Comparison of ENCODE assay signal across 21 cellular contexts in the genomic region with DNA sequence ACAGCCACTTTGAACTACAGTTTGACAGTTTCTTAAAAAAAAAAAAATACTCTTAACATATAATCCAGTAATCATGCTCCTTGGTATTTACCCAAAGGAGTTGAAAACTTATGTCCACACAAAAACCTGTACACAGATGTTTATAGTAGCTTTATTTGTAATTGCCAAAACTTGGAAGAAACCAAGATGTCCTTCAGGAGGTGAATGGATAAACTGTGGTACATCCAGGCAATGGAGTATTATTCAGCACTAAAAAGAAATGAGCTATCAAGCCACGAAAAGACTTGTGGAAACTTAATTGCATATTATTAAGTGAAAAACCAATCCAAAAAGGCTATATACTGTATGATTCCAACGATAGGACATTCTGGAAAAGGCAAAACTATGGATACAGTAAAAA. TPM values are rescaled to one million over a fixed set of nuclear protein-coding genes. Genes with fewer than 3 reads are reported as not detected.
DNase-seq lines count a peak whose midpoint lies in the region; ATAC-seq, FAIRE-seq and TF ChIP-seq lines count a peak whose summit lies in the region.
"Had no signal": no experiment of that assay in that cellular context is flagged by ENCODE, and none has a peak within 500 bp of the region (broad histone marks: within the 10 kb centered on the region; RNA-seq: fewer than 3 reads in every experiment).

No MANE protein-coding gene starts in this region.

- peaks cover 0 to 7% of the 10 kb centered on the region in 2 experiments; a peak in 1 of 4 replicates for H3K36me3 ChIP-seq in GM12878 (ENCODE audit: control insufficient read depth in 2 of 2, insufficient read depth in 2 of 2, low read length in 1 of 2)

- H3K36me3 Mint-ChIP-seq in activated naive CD8-positive, alpha-beta T cell treated with anti-CD3 and anti-CD28 coated beads, Interleukin-2, amount 10 ng/mL, durations not matched to agents 7 days and 5 days, result peaks cover 62% of the 10 kb centered on the region
- peaks cover 16% of the 10 kb centered on the region for H3K36me3 Mint-ChIP-seq in activated naive CD8-positive, alpha-beta T cell treated with anti-CD3 and anti-CD28 coated beads, Interleukin-2, amount 50 U/mL, for 24 hours (ENCODE audit: low read depth)

- H3K4me1 ChIP-seq in GM12878 (ENCODE audit: control insufficient read depth, insufficient read depth, low read length) (peaks cover 54% of the 10 kb centered on the region), right cardiac atrium (ENCODE audit: control insufficient read depth, insufficient read depth, low read length) (no peaks in the 10 kb centered on the region)
- H3K4me1 ChIP-seq: A549 had no signal

- CTCF ChIA-PET in GM12878 (lab: Yijun Ruan, JAX), result no interaction called here

- DNase-seq in activated naive CD8-positive, alpha-beta T cell treated with anti-CD3 and anti-CD28 coated beads, Interleukin-2, amount 10 ng/mL, durations not matched to agents 7 days and 5 days, result no peak
- DNase-seq in activated naive CD8-positive, alpha-beta T cell treated with anti-CD3 and anti-CD28 coated beads, Interleukin-2, amount 50 U/mL, for 24 hours, result no peak
- DNase-seq in GM18507 (ENCODE audit: extremely low spot score, insufficient read length, low read depth), result no peak
- no peak for DNase-seq in GM12878 (ENCODE audit: low read depth, low spot score)
- DNase-seq in NCI-H82 (lab: John Stamatoyannopoulos, UW), result no peak
- DNase-seq in right cardiac atrium, result no peak
- no peak for DNase-seq in midbrain (lab: John Stamatoyannopoulos, UW)
- no peak for DNase-seq in NCI-H1694 (lab: John Stamatoyannopoulos, UW)
- DNase-seq: DMS153, NCI-H1092, NCI-H1436, NCI-H1930, NCI-H69, SHP77 treated with DMSO at 0.1 percent for 48 hours had no signal

- RAD21 ChIA-PET in GM12878 (lab: Charles Lee; ENCODE audit: unreplicated experiment), result interaction anchor here (2.1 kb wide), 1 partner anchor 45 kb away, joined by 4 read pairs; a partner anchor contains a TSS

- TF ChIP-seq POLR2A in GM12878 (IDR thresholded peaks at IDR 0.05; ENCODE audit: low read depth, low read length), result no peak

- peak overlapping the region; percentile 15 for H3K27ac Mint-ChIP-seq in activated naive CD8-positive, alpha-beta T cell treated with anti-CD3 and anti-CD28 coated beads, Interleukin-2, amount 10 ng/mL, durations not matched to agents 7 days and 5 days
- no peak overlapping the region for H3K27ac Mint-ChIP-seq in activated naive CD8-positive, alpha-beta T cell treated with anti-CD3 and anti-CD28 coated beads, Interleukin-2, amount 50 U/mL, for 24 hours
- H3K27ac Mint-ChIP-seq: B cell had no signal

- H3K9ac ChIP-seq in GM12878 (ENCODE audit: control insufficient read depth, insufficient read depth, low read length), result no peak overlapping the region

- H3K9me3 Mint-ChIP-seq in activated naive CD8-positive, alpha-beta T cell treated with anti-CD3 and anti-CD28 coated beads, Interleukin-2, amount 10 ng/mL, durations not matched to agents 7 days and 5 days, result peaks cover 3% of the 10 kb centered on the region
- no peaks in the 10 kb centered on the region for H3K9me3 Mint-ChIP-seq in activated naive CD8-positive, alpha-beta T cell treated with anti-CD3 and anti-CD28 coated beads, Interleukin-2, amount 50 U/mL, for 24 hours

- POLR2A ChIA-PET in activated naive CD8-positive, alpha-beta T cell treated with anti-CD3 and anti-CD28 coated beads, Interleukin-2, amount 10 ng/mL, durations not matched to agents 7 days and 5 days (lab: Charles Lee), result interaction anchor here (0.6 kb wide), 1 partner anchor 44 kb away, joined by 3 read pairs; no protein-coding TSS in a partner anchor
- POLR2A ChIA-PET in GM12878 (lab: Charles Lee), result no interaction called here

- no peak for TF ChIP-seq CTCF in GM12878 (IDR thresholded peaks at IDR 0.05 in 2 of 3, conservative IDR thresholded peaks at IDR 0.05 in 1 of 3; ENCODE audit: control insufficient read depth in 2 of 3, extremely low read depth in 1 of 3, insufficient read depth in 1 of 3, low read depth in 3 of 3, low read length in 3 of 3)

- in situ Hi-C loops in GM12878 (cut with MboI), result no loop called here

- H3K4me3 ChIP-seq in GM12878 (no peak overlapping the region), right cardiac atrium (ENCODE audit: low read length) (no peak overlapping the region)
- H3K4me3 ChIP-seq: A549, SK-N-MC had no signal

- H3K4me2 ChIP-seq in GM12878 (ENCODE audit: control insufficient read depth, insufficient read depth), result peak overlapping the region; percentile 92
- H3K4me2 ChIP-seq: A549 had no signal

- intact Hi-C loops in GM12878 (cut with micrococcal nuclease; ENCODE audit: unreplicated experiment), result no loop called here
- intact Hi-C loops in right cardiac atrium (cut with DNase I), result no loop called here

- no peak overlapping the region for H2AFZ ChIP-seq in GM12878 (ENCODE audit: control insufficient read depth, low read depth, low read length)

- H4K20me1 ChIP-seq in GM12878 (ENCODE audit: control insufficient read depth, insufficient read depth), result no peaks in the 10 kb centered on the region

- WGBS in GM12878 (ENCODE audit: insufficient coverage, insufficient replicate concordance, low lambda C conversion rate, missing lambda C conversion rate), result 95% methylated on average over 2 of the region's 2 CpGs
- WGBS in right cardiac atrium, result 98% methylated on average over 2 of the region's 2 CpGs

- H3K27me3 ChIP-seq in GM12878 (replicated peaks in 1 of 2; ENCODE audit: control insufficient read depth in 2 of 2, insufficient read depth in 2 of 2, low read length in 1 of 2), result no peaks in the 10 kb centered on the region
- no peaks in the 10 kb centered on the region for H3K27me3 ChIP-seq in right cardiac atrium (ENCODE audit: control insufficient read depth, insufficient read depth)

- ATAC-seq in activated naive CD8-positive, alpha-beta T cell treated with anti-CD3 and anti-CD28 coated beads, Interleukin-2, amount 10 ng/mL, durations not matched to agents 7 days and 5 days (ENCODE audit: low read depth), result no peak
- ATAC-seq in activated naive CD8-positive, alpha-beta T cell treated with anti-CD3 and anti-CD28 coated beads, Interleukin-2, amount 50 U/mL, for 24 hours, result no peak
- no peak for ATAC-seq in GM12878
- ATAC-seq in right cardiac atrium, result no peak
- ATAC-seq: A549, HCT116 had no signal

- no peaks in the 10 kb centered on the region for H3K27me3 Mint-ChIP-seq in activated naive CD8-positive, alpha-beta T cell treated with anti-CD3 and anti-CD28 coated beads, Interleukin-2, amount 10 ng/mL, durations not matched to agents 7 days and 5 days
- H3K27me3 Mint-ChIP-seq in activated naive CD8-positive, alpha-beta T cell treated with anti-CD3 and anti-CD28 coated beads, Interleukin-2, amount 50 U/mL, for 24 hours, result no peaks in the 10 kb centered on the region
- H3K27me3 Mint-ChIP-seq: B cell had no signal

- no TSS peak for BruUV-seq in GM12878 (replicated peaks; lab: Mats Ljungman, UMichigan)

- peaks cover 37% of the 10 kb centered on the region for H3K4me1 Mint-ChIP-seq in activated naive CD8-positive, alpha-beta T cell treated with anti-CD3 and anti-CD28 coated beads, Interleukin-2, amount 10 ng/mL, durations not matched to agents 7 days and 5 days
- peaks cover 3% of the 10 kb centered on the region for H3K4me1 Mint-ChIP-seq in activated naive CD8-positive, alpha-beta T cell treated with anti-CD3 and anti-CD28 coated beads, Interleukin-2, amount 50 U/mL, for 24 hours

- peak overlapping the region; percentile 46 for H3K4me3 Mint-ChIP-seq in activated naive CD8-positive, alpha-beta T cell treated with anti-CD3 and anti-CD28 coated beads, Interleukin-2, amount 10 ng/mL, durations not matched to agents 7 days and 5 days
- no peak overlapping the region for H3K4me3 Mint-ChIP-seq in activated naive CD8-positive, alpha-beta T cell treated with anti-CD3 and anti-CD28 coated beads, Interleukin-2, amount 50 U/mL, for 24 hours
- H3K4me3 Mint-ChIP-seq: B cell had no signal

- H3K9me3 ChIP-seq in GM12878 (replicated peaks; ENCODE audit: control insufficient read depth, insufficient read depth, low read length) (no peaks in the 10 kb centered on the region; the same call in 1 of the 3 replicates), right cardiac atrium (ENCODE audit: control insufficient read depth, low read length) (no peaks in the 10 kb centered on the region)
- H3K9me3 ChIP-seq: A549 had no signal

- FAIRE-seq in GM18507 (lab: Jason Lieb, UNC) (peak; percentile 18), GM12878 (lab: Jason Lieb, UNC) (no peak)
- FAIRE-seq: A549, G401.6, H1 had no signal

- H3K27ac ChIP-seq in GM12878 (ENCODE audit: control insufficient read depth, insufficient read depth), result 0 out of 2 replicates have a peak overlapping the region, but pooled peaks have one; percentile 91
- no peak overlapping the region for H3K27ac ChIP-seq in right cardiac atrium (ENCODE audit: low read length)
- H3K27ac ChIP-seq: A549, RWPE1, SK-N-MC had no signal

- SMC1A ChIA-PET in GM12878 (lab: Charles Lee; ENCODE audit: uncharacterized antibody, unreplicated experiment), result interaction anchor here (0.6 to 1.2 kb wide), 4 partner anchors 11 to 83 kb away, joined by 3 to 4 read pairs (median 3); no protein-coding TSS in a partner anchor

- TF ChIP-seq RAD21 in GM12878 (IDR thresholded peaks at IDR 0.05; ENCODE audit: insufficient read depth, low read depth, low read length), result no peak

- TF ChIP-seq EP300 in GM12878 (IDR thresholded peaks at IDR 0.05; ENCODE audit: borderline replicate concordance in 1 of 2, control insufficient read depth in 1 of 2, low read depth in 2 of 2, low read length in 2 of 2), result no peak

- H3K79me2 ChIP-seq in GM12878 (ENCODE audit: control insufficient read depth, insufficient read depth, low read length), result peaks cover 29% of the 10 kb centered on the region

RNA-seq across cellular contexts. Expression of a gene that starts 44.9 kb away (rescaled TPM):
- 10 to 100 TPM; 18.3 to 21.5 TPM for total RNA-seq in activated naive CD8-positive, alpha-beta T cell treated with anti-CD3 and anti-CD28 coated beads, Interleukin-2, amount 10 ng/mL, durations not matched to agents 7 days and 5 days
- 2.7 and 4.2 TPM in 2 replicates for total RNA-seq in GM12878 (2013; cell fraction: nucleolus; rRNA removed)
- total RNA-seq in GM12878 (2014; rRNA removed), result 5.0 and 6.9 TPM in 2 replicates
- 6.9 and 8.3 TPM in 2 replicates for total RNA-seq in GM12878 (2014; rRNA removed; fragmentation: Illumina TruSeq; extraction: Trizol)
- 5.9 and 7.7 TPM in 2 replicates for total RNA-seq in GM12878 (2021)
- polyA plus RNA-seq in GM12878 (2011; ENCODE audit: low read depth), result 9.4 TPM
- 9.8 and 15.3 TPM in 2 replicates for polyA plus RNA-seq in GM12878 (2011; rRNA removed)
- 3.9 and 5.7 TPM in 2 replicates for polyA plus RNA-seq in GM12878 (2011; cell fraction: cytosol; rRNA removed)
- 14.0 and 14.2 TPM in 2 replicates for polyA plus RNA-seq in GM12878 (2011; cell fraction: nucleus; rRNA removed)
- polyA plus RNA-seq in GM12878 (2012), result 9.5 and 16.1 TPM in 2 replicates
- 7.4 and 8.7 TPM in 2 replicates for polyA plus RNA-seq in GM12878 (2014; fragmentation: Illumina TruSeq; extraction: Trizol)
- polyA plus RNA-seq in GM12878 (2014; fragmentation: Nextera tagmentation; extraction: Ambion mirVana), result 10 to 100 TPM in 1 of 2 experiments, 1 to 10 TPM in 1; 8.7 to 10.4 TPM
- polyA plus RNA-seq in GM12878 (2014; rRNA removed), result 7.5 and 7.7 TPM in 2 replicates
- 10 to 100 TPM; 15.8 to 16.0 TPM for polyA plus RNA-seq in GM12878 (2016; fragmentation: Nextera tagmentation; extraction: Ambion mirVana)
- 6.9 and 8.3 TPM in 2 replicates for polyA minus RNA-seq in GM12878 (2011; rRNA and poly(A)+ RNA removed)
- polyA minus RNA-seq in GM12878 (2011; cell fraction: cytosol; rRNA and poly(A)+ RNA removed), result 1.6 and 1.9 TPM in 2 replicates
- polyA minus RNA-seq in GM12878 (2011; cell fraction: nucleus; rRNA and poly(A)+ RNA removed), result 2.9 and 3.6 TPM in 2 replicates
- 10 to 100 TPM in 3 of 4 donors, 1 to 10 TPM in 1; 9.0 to 17.3 (median 17.0) TPM for total RNA-seq in right cardiac atrium
- polyA plus RNA-seq in right cardiac atrium, result 13.9 TPM
